Comparison of ENCODE assay signal across 1 cellular context in genomic region chr14:58711382-58711781, GRCh38.
A peak's percentile ranks its signal among the peaks of the same experiment; 100 is the strongest.
TF ChIP-seq lines count a peak whose summit lies in the region.

No MANE protein-coding gene starts in this region.

TF ChIP-seq in HEK293, 187 proteins besides CTCF, POLR2A, EP300 and RAD21 (continued from another document and continues in another):
- TF ChIP-seq ZBTB11 (tag by site-specific recombination; conservative IDR thresholded peaks at IDR 0.05; ENCODE audit: low read depth): peak; percentile 64
- no peak for TF ChIP-seq KLF7 (tag by site-specific recombination; IDR thresholded peaks at IDR 0.05; ENCODE audit: borderline replicate concordance)
- peak; percentile 34; the same call in 1 of the 2 replicates for TF ChIP-seq ZNF664 (tag by site-specific recombination; IDR thresholded peaks at IDR 0.05)
- TF ChIP-seq, protein P1, sequence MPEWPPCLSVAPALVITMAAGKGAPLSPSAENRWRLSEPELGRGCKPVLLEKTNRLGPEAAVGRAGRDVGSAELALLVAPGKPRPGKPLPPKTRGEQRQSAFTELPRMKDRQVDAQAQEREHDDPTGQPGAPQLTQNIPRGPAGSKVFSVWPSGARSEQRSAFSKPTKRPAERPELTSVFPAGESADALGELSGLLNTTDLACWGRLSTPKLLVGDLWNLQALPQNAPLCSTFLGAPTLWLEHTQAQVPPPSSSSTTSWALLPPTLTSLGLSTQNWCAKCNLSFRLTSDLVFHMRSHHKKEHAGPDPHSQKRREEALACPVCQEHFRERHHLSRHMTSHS (tag by site-specific recombination; IDR thresholded peaks at IDR 0.05): no peak
- 0 out of 2 replicates have a peak, but pooled peaks have one; percentile 46 for TF ChIP-seq ZNF558 (tag by site-specific recombination; IDR thresholded peaks at IDR 0.05)
- TF ChIP-seq ZXDB (tag by site-specific recombination; IDR thresholded peaks at IDR 0.05): peak; percentile 45; the same call in 1 of the 2 replicates
- TF ChIP-seq ZNF518A (tag by site-specific recombination; conservative IDR thresholded peaks at IDR 0.05; ENCODE audit: low read depth): peak; percentile 82
- no peak for TF ChIP-seq ZNF354C (tag by site-specific recombination; IDR thresholded peaks at IDR 0.05; ENCODE audit: borderline replicate concordance, low read depth)
- TF ChIP-seq ZNF132 (tag by site-specific recombination; IDR thresholded peaks at IDR 0.05; ENCODE audit: borderline replicate concordance): no peak
- TF ChIP-seq SCRT2 (tag by site-specific recombination; IDR thresholded peaks at IDR 0.05): no peak
- no peak for TF ChIP-seq ZNF169 (tag by site-specific recombination; IDR thresholded peaks at IDR 0.05)
- no peak for TF ChIP-seq ZIC2 (tag by site-specific recombination; IDR thresholded peaks at IDR 0.05)
- no peak for TF ChIP-seq PRDM6 (tag by site-specific recombination; IDR thresholded peaks at IDR 0.05)
- TF ChIP-seq, protein P2, sequence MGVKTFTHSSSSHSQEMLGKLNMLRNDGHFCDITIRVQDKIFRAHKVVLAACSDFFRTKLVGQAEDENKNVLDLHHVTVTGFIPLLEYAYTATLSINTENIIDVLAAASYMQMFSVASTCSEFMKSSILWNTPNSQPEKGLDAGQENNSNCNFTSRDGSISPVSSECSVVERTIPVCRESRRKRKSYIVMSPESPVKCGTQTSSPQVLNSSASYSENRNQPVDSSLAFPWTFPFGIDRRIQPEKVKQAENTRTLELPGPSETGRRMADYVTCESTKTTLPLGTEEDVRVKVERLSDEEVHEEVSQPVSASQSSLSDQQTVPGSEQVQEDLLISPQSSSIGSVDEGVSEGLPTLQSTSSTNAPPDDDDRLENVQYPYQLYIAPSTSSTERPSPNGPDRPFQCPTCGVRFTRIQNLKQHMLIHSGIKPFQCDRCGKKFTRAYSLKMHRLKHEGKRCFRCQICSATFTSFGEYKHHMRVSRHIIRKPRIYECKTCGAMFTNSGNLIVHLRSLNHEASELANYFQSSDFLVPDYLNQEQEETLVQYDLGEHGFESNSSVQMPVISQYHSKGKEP (tag by site-specific recombination; IDR thresholded peaks at IDR 0.05): no peak
- no peak for TF ChIP-seq ZFHX2 (tag by site-specific recombination; conservative IDR thresholded peaks at IDR 0.05)
- no peak for TF ChIP-seq ZNF776 (tag by site-specific recombination; IDR thresholded peaks at IDR 0.05; ENCODE audit: borderline replicate concordance)
- TF ChIP-seq PRDM2 (tag by site-specific recombination; IDR thresholded peaks at IDR 0.05; ENCODE audit: borderline replicate concordance): no peak
- TF ChIP-seq ZNF501 (tag by site-specific recombination; IDR thresholded peaks at IDR 0.05): no peak
- TF ChIP-seq, protein P3, sequence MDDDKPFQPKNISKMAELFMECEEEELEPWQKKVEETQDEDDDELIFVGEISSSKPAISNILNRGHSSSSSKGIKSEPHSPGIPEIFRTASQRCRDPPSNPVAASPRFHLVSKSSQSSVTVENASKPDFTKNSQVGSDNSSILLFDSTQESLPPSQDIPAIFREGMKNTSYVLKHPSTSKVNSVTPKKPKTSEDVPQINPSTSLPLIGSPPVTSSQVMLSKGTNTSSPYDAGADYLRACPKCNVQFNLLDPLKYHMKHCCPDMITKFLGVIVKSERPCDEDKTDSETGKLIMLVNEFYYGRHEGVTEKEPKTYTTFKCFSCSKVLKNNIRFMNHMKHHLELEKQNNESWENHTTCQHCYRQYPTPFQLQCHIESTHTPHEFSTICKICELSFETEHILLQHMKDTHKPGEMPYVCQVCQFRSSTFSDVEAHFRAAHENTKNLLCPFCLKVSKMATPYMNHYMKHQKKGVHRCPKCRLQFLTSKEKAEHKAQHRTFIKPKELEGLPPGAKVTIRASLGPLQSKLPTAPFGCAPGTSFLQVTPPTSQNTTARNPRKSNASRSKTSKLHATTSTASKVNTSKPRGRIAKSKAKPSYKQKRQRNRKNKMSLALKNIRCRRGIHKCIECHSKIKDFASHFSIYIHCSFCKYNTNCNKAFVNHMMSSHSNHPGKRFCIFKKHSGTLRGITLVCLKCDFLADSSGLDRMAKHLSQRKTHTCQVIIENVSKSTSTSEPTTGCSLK (tag by site-specific recombination; IDR thresholded peaks at IDR 0.05): no peak
- peak; percentile 76; the same call in 1 of the 2 replicates for TF ChIP-seq ZNF266 (tag by site-specific recombination; IDR thresholded peaks at IDR 0.05; ENCODE audit: low read depth)
- TF ChIP-seq BCL11A (tag by site-specific recombination; IDR thresholded peaks at IDR 0.05; ENCODE audit: low read depth): no peak
- TF ChIP-seq ZNF140 (tag by site-specific recombination; IDR thresholded peaks at IDR 0.05): peak; percentile 47; the same call in 1 of the 2 replicates
- no peak for TF ChIP-seq ELK4 (IDR thresholded peaks at IDR 0.05; ENCODE audit: borderline replicate concordance, low read depth, low read length)
- TF ChIP-seq ZFP3 (tag by site-specific recombination; IDR thresholded peaks at IDR 0.05; ENCODE audit: low read depth): no peak
- TF ChIP-seq ZNF560 (tag by site-specific recombination; IDR thresholded peaks at IDR 0.05; ENCODE audit: borderline replicate concordance): peak; percentile 61; the same call in 1 of the 2 replicates
